8 cellular contexts compared by ENCODE assay signal in the genomic region with DNA sequence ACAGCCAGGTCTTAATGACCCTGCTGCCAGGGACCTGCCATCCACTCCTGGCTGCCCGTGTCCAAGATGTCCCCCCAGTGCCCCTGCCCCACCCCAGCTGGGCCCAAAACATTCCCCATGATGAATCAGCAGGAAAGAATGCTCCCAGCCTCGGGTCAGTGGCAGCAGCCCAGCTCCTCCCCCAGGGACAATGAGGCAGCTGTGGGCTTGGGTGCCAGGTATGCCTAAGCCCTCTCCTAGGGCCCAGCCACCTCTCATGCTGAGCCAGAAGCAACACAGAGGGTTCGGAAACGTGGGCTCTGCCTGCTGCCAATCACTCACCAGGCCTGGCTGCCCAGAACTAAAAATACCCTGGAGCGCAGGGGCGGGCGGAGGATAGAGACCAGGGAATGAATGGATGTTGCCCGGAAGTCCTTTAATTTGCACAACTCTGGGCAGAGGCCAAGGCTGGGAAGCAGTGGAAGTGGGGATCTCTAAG. TPM values are rescaled to one million over a fixed set of nuclear protein-coding genes. Genes with fewer than 3 reads are reported as not detected.
DNase-seq lines count a peak whose midpoint lies in the region; ATAC-seq and TF ChIP-seq lines count a peak whose summit lies in the region.

No MANE protein-coding gene starts in this region.

- H3K4me1 Mint-ChIP-seq in nephron: peaks cover 34% of the 10 kb centered on the region
- no peaks in the 10 kb centered on the region for H3K4me1 Mint-ChIP-seq in activated T-helper 1 cell treated with anti-CD3 and anti-CD28 coated beads, Interleukin-12 subunit alpha, Interleukin-12 subunit beta, Interleukin-2, Interleukin-4 antibody, amounts not matched to agents 30 ng/mL and 10 ng/mL and 1 ng/mL, durations not matched to agents 14 hours and 24 hours and 36 hours (ENCODE audit: low read depth)

- no peaks in the 10 kb centered on the region for H3K9me3 Mint-ChIP-seq in nephron
- H3K9me3 Mint-ChIP-seq in activated T-helper 1 cell treated with anti-CD3 and anti-CD28 coated beads, Interleukin-12 subunit alpha, Interleukin-12 subunit beta, Interleukin-2, Interleukin-4 antibody, amounts not matched to agents 30 ng/mL and 10 ng/mL and 1 ng/mL, durations not matched to agents 14 hours and 24 hours and 36 hours: no peaks in the 10 kb centered on the region

- peaks cover 13% of the 10 kb centered on the region for H3K27me3 Mint-ChIP-seq in nephron (ENCODE audit: low read depth)
- H3K27me3 Mint-ChIP-seq in activated T-helper 1 cell treated with anti-CD3 and anti-CD28 coated beads, Interleukin-12 subunit alpha, Interleukin-12 subunit beta, Interleukin-2, Interleukin-4 antibody, amounts not matched to agents 30 ng/mL and 10 ng/mL and 1 ng/mL, durations not matched to agents 14 hours and 24 hours and 36 hours (ENCODE audit: insufficient read depth): peaks cover 46% of the 10 kb centered on the region

- H3K4me3 ChIP-seq in BJ (ENCODE audit: low read depth, low read length): no peak overlapping the region

- peak; percentile 44 for DNase-seq in BJ (ENCODE audit: low read depth)
- peak; percentile 44 for DNase-seq in NCI-H510A (lab: John Stamatoyannopoulos, UW)
- DNase-seq in NCI-H2171 (lab: John Stamatoyannopoulos, UW): no peak
- no peak for DNase-seq in activated CD4-positive, CD25-positive, alpha-beta regulatory T cell treated with anti-CD3 and anti-CD28 coated beads, Interleukin-2, amount 50 U/mL, for 72 hours
- no peak for DNase-seq in activated T-helper 1 cell treated with anti-CD3 and anti-CD28 coated beads, Interleukin-12 subunit alpha, Interleukin-12 subunit beta, Interleukin-2, Interleukin-4 antibody, amounts not matched to agents 30 ng/mL and 10 ng/mL and 1 ng/mL, durations not matched to agents 14 hours and 24 hours and 36 hours (ENCODE audit: low spot score)
- no peak for DNase-seq in NCI-H1048 (lab: John Stamatoyannopoulos, UW)

- intact Hi-C loops in activated T-helper 1 cell treated with anti-CD3 and anti-CD28 coated beads, Interleukin-12 subunit alpha, Interleukin-12 subunit beta, Interleukin-2, Interleukin-4 antibody, amounts not matched to agents 30 ng/mL and 10 ng/mL and 1 ng/mL, durations not matched to agents 14 hours and 24 hours and 36 hours (cut with micrococcal nuclease): no loop called here

- H3K27ac Mint-ChIP-seq in nephron: peak overlapping the region in 1 of 3 experiments; percentile 14
- no peak overlapping the region for H3K27ac Mint-ChIP-seq in activated T-helper 1 cell treated with anti-CD3 and anti-CD28 coated beads, Interleukin-12 subunit alpha, Interleukin-12 subunit beta, Interleukin-2, Interleukin-4 antibody, amounts not matched to agents 30 ng/mL and 10 ng/mL and 1 ng/mL, durations not matched to agents 14 hours and 24 hours and 36 hours

- no peaks in the 10 kb centered on the region for H3K27me3 ChIP-seq in BJ (ENCODE audit: control insufficient read depth, insufficient read depth, low read length)

- POLR2A ChIA-PET in BJ (lab: Charles Lee): interaction anchor here (0.6 kb wide), 1 partner anchor 118 kb away, joined by 3 read pairs; no protein-coding TSS in a partner anchor

- no peaks in the 10 kb centered on the region; the same call in 1 of the 2 replicates for H3K36me3 ChIP-seq in BJ (ENCODE audit: control insufficient read depth, insufficient read depth, low read length)

- H3K4me3 Mint-ChIP-seq in nephron: peak overlapping the region; percentile 73 to 80 (median 76)
- H3K4me3 Mint-ChIP-seq in activated T-helper 1 cell treated with anti-CD3 and anti-CD28 coated beads, Interleukin-12 subunit alpha, Interleukin-12 subunit beta, Interleukin-2, Interleukin-4 antibody, amounts not matched to agents 30 ng/mL and 10 ng/mL and 1 ng/mL, durations not matched to agents 14 hours and 24 hours and 36 hours: no peak overlapping the region

- ATAC-seq in esophagus mucosa: peak; percentile 61

- TF ChIP-seq CTCF in BJ (IDR thresholded peaks at IDR 0.05; ENCODE audit: insufficient read depth, low read depth, low read length): no peak
- TF ChIP-seq CTCF in nephron (IDR thresholded peaks at IDR 0.05; ENCODE audit: unreplicated experiment in 3 of 3): no peak

- H3K36me3 Mint-ChIP-seq in nephron (ENCODE audit: low read depth): no peaks in the 10 kb centered on the region
- H3K36me3 Mint-ChIP-seq in activated T-helper 1 cell treated with anti-CD3 and anti-CD28 coated beads, Interleukin-12 subunit alpha, Interleukin-12 subunit beta, Interleukin-2, Interleukin-4 antibody, amounts not matched to agents 30 ng/mL and 10 ng/mL and 1 ng/mL, durations not matched to agents 14 hours and 24 hours and 36 hours (ENCODE audit: low read depth): no peaks in the 10 kb centered on the region

- CTCF ChIA-PET in BJ (lab: Yijun Ruan, JAX): interaction anchor here (0.9 to 6.4 kb wide), 5 partner anchors 14 to 125 kb away, joined by 3 to 47 read pairs (median 3); no protein-coding TSS in a partner anchor

RNA-seq across cellular contexts. Expression of gene LOXL4, which starts 1.5 kb away (rescaled TPM):
- 67.9 and 75.5 TPM in 2 replicates for polyA plus RNA-seq in BJ (2011; rRNA removed)
- 32.5 and 61.1 TPM in 2 replicates for polyA minus RNA-seq in BJ (2011; rRNA and poly(A)+ RNA removed)
- 1.1 TPM for total RNA-seq in esophagus mucosa
- total RNA-seq in activated T-helper 1 cell treated with anti-CD3 and anti-CD28 coated beads, Interleukin-12 subunit alpha, Interleukin-12 subunit beta, Interleukin-2, Interleukin-4 antibody, amounts not matched to agents 30 ng/mL and 10 ng/mL and 1 ng/mL, durations not matched to agents 14 hours and 24 hours and 36 hours: not detected in 2 replicates

Comparison
In these comparisons a context has a peak if more than half of its experiments do, and no peak if none do; other contexts are left out.
1. DNase-seq: peak in BJ (single experiment) and NCI-H510A (single experiment); none in NCI-H2171 (single experiment), activated CD4-positive, CD25-positive, alpha-beta regulatory T cell treated with anti-CD3 and anti-CD28 coated beads, Interleukin-2, amount 50 U/mL, for 72 hours (single experiment), activated T-helper 1 cell treated with anti-CD3 and anti-CD28 coated beads, Interleukin-12 subunit alpha, Interleukin-12 subunit beta, Interleukin-2, Interleukin-4 antibody, amounts not matched to agents 30 ng/mL and 10 ng/mL and 1 ng/mL, durations not matched to agents 14 hours and 24 hours and 36 hours (single experiment) and NCI-H1048 (single experiment).